ENCODE assay signal across 16 cellular contexts in the genomic region with DNA sequence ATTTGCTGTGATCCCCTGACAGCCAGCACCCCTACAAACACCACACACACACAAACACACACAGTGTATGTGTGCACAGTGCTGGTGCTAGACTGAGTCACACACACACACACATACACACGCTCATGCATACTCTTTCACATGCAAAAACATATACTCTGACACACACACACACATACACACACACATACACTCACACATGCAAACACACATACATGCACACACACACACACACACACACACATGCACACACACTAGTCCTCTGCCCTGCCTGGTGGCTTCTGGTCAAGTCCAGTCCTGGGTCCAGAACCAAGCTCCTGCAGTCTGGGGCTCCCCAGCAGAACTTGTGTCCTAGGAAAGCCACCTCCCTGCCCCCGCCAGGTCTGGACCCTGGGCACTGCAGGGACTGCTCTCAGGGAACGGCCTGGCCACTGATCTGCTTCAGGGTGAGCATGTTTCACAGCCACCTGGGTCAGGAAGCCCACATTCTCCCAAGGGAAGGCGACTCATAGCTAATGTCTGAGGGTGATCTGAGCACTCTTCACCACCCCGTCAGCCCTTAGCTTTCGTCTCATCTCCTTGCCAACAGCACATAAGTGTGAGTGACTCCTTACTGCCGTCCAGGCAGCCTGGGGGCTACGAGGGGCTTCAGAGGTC.
DNase-seq lines count a peak whose midpoint lies in the region; ATAC-seq and FAIRE-seq lines count a peak whose summit lies in the region.
"Had no signal": no experiment of that assay in that cellular context is flagged by ENCODE, and none has a peak within 500 bp of the region (broad histone marks: within the 10 kb centered on the region; RNA-seq: fewer than 3 reads in every experiment).

No MANE protein-coding gene starts in this region.

- no peak for DNase-seq in left cardiac atrium
- DNase-seq in left ventricle myocardium superior, result no peak
- peak; percentile 44 for DNase-seq in amniotic epithelial cell (ENCODE audit: low read depth)
- DNase-seq in glomerular visceral epithelial cell (ENCODE audit: extremely low spot score), result peak; percentile 65
- DNase-seq in urothelium cell line (ENCODE audit: low spot score), result no peak
- DNase-seq in NCI-H345 treated with DMSO at 0.1 percent for 48 hours (lab: John Stamatoyannopoulos, UW; ENCODE audit: unreplicated experiment), result no peak
- DNase-seq in activated CD4-positive, alpha-beta T cell treated with anti-CD3 and anti-CD28 coated beads, Interleukin-2, amount 10 ng/mL, durations not matched to agents 24 days and 14 days, result no peak
- DNase-seq: activated CD8-positive, alpha-beta T cell treated with anti-CD3 and anti-CD28 coated beads, Interleukin-2, amount 10 ng/mL, durations not matched to agents 7 days and 5 days; activated naive CD4-positive, alpha-beta T cell treated with anti-CD3 and anti-CD28 coated beads for 36 hours; NCI-H1436; NCI-H510A; PC-9; uterus had no signal

- no peaks in the 10 kb centered on the region for H3K36me3 Mint-ChIP-seq in activated CD4-positive, alpha-beta T cell treated with anti-CD3 and anti-CD28 coated beads, Interleukin-2, amount 10 ng/mL, durations not matched to agents 24 days and 14 days (ENCODE audit: low read depth)

- intact Hi-C loops in left cardiac atrium (cut with DNase I) (no loop called here), left ventricle myocardium superior (cut with micrococcal nuclease) (no loop called here)
- intact Hi-C loops in activated CD4-positive, alpha-beta T cell treated with anti-CD3 and anti-CD28 coated beads, Interleukin-2, amount 10 ng/mL, durations not matched to agents 24 days and 14 days (cut with micrococcal nuclease), result no loop called here

- no peak overlapping the region for H3K4me3 Mint-ChIP-seq in activated CD4-positive, alpha-beta T cell treated with anti-CD3 and anti-CD28 coated beads, Interleukin-2, amount 10 ng/mL, durations not matched to agents 24 days and 14 days
- H3K4me3 Mint-ChIP-seq: activated CD8-positive, alpha-beta T cell treated with anti-CD3 and anti-CD28 coated beads, Interleukin-2, amount 10 ng/mL, durations not matched to agents 7 days and 5 days; activated naive CD4-positive, alpha-beta T cell treated with anti-CD3 and anti-CD28 coated beads for 36 hours; central memory CD8-positive, alpha-beta T cell had no signal

- H3K27me3 Mint-ChIP-seq in activated CD4-positive, alpha-beta T cell treated with anti-CD3 and anti-CD28 coated beads, Interleukin-2, amount 10 ng/mL, durations not matched to agents 24 days and 14 days, result peaks cover 5% of the 10 kb centered on the region

- H3K4me1 Mint-ChIP-seq in activated CD4-positive, alpha-beta T cell treated with anti-CD3 and anti-CD28 coated beads, Interleukin-2, amount 10 ng/mL, durations not matched to agents 24 days and 14 days, result no peaks in the 10 kb centered on the region
- H3K4me1 Mint-ChIP-seq: central memory CD8-positive, alpha-beta T cell had no signal

- ATAC-seq in left cardiac atrium (peak; percentile 5), left ventricle myocardium superior (no peak), GM19023 (IDR thresholded peaks at IDR 0.05; ENCODE audit: unreplicated experiment) (no peak)
- ATAC-seq: activated CD8-positive, alpha-beta T cell treated with anti-CD3 and anti-CD28 coated beads, Interleukin-2, amount 10 ng/mL, durations not matched to agents 7 days and 5 days; HCT116 had no signal

- no peak overlapping the region for H3K27ac Mint-ChIP-seq in activated CD4-positive, alpha-beta T cell treated with anti-CD3 and anti-CD28 coated beads, Interleukin-2, amount 10 ng/mL, durations not matched to agents 24 days and 14 days
- H3K27ac Mint-ChIP-seq: activated CD8-positive, alpha-beta T cell treated with anti-CD3 and anti-CD28 coated beads, Interleukin-2, amount 10 ng/mL, durations not matched to agents 7 days and 5 days; activated naive CD4-positive, alpha-beta T cell treated with anti-CD3 and anti-CD28 coated beads for 36 hours had no signal

- FAIRE-seq in urothelium cell line (lab: Jason Lieb, UNC), result peak; percentile 98

- H3K9me3 Mint-ChIP-seq in activated CD4-positive, alpha-beta T cell treated with anti-CD3 and anti-CD28 coated beads, Interleukin-2, amount 10 ng/mL, durations not matched to agents 24 days and 14 days, result peaks cover 4% of the 10 kb centered on the region
- H3K9me3 Mint-ChIP-seq: activated naive CD4-positive, alpha-beta T cell treated with anti-CD3 and anti-CD28 coated beads for 36 hours had no signal

Comparison
In these comparisons a context has a peak if more than half of its experiments do, and no peak if none do; other contexts are left out.
1. ATAC-seq: peak in left cardiac atrium (2 of 2); none in left ventricle myocardium superior (single experiment) and GM19023 (single experiment).
2. DNase-seq: peak in amniotic epithelial cell (single experiment) and glomerular visceral epithelial cell (single experiment); none in left cardiac atrium (single experiment), left ventricle myocardium superior (single experiment), urothelium cell line (single experiment), NCI-H345 treated with DMSO at 0.1 percent for 48 hours (single experiment) and activated CD4-positive, alpha-beta T cell treated with anti-CD3 and anti-CD28 coated beads, Interleukin-2, amount 10 ng/mL, durations not matched to agents 24 days and 14 days (single experiment).